Comparison of ENCODE assay signal across 7 cellular contexts in the genomic region with DNA sequence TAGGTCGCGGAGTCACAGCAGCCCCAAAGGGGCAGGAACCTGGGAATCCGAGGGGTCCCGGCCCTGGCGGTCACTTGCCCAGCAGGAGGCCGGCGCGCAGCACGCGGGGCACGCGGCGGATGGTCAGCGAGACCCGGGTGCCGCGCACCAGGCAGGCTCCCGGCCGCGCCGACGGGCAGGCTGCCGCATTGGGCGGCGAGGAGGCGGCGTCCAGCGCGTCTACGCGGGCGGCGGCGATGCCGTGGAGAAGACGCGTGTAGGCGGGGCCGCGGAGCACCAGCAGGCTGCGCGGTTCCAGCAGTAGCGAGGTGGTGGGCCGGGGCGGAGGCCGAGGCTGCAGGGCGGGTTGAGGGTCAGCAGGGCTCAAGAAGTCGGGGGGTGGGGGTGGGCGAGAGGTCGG. TPM values are rescaled to one million over a fixed set of nuclear protein-coding genes. Genes with fewer than 3 reads are reported as not detected.
DNase-seq lines count a peak whose midpoint lies in the region; ATAC-seq and TF ChIP-seq lines count a peak whose summit lies in the region.

No MANE protein-coding gene starts in this region.

- no peaks in the 10 kb centered on the region for H3K36me3 Mint-ChIP-seq in neural crest cell (ENCODE audit: low read depth)

- H3K4me3 Mint-ChIP-seq in neural crest cell, result peak overlapping the region; percentile 69

- peak; percentile 28 for TF ChIP-seq POLR2A in GM18505 (IDR thresholded peaks at IDR 0.05; ENCODE audit: borderline replicate concordance, extremely low read depth, insufficient read depth, insufficient read length)

- peak; percentile 8 for TF ChIP-seq CTCF in foreskin keratinocyte (conservative IDR thresholded peaks at IDR 0.05)
- TF ChIP-seq CTCF in neural crest cell (conservative IDR thresholded peaks at IDR 0.05), result no peak

- no peaks in the 10 kb centered on the region for H3K9me3 Mint-ChIP-seq in neural crest cell

- no peaks in the 10 kb centered on the region for H3K27me3 ChIP-seq in foreskin keratinocyte

- DNase-seq in NCI-H82 treated with DMSO at 0.1 percent for 48 hours (lab: John Stamatoyannopoulos, UW; ENCODE audit: unreplicated experiment), result peak; percentile 4
- DNase-seq in activated effector memory CD4-positive, alpha-beta T cell treated with anti-CD3 and anti-CD28 coated beads, Interleukin-2, amount 50 U/mL, for 16 hours, result peak; percentile 83
- no peak for DNase-seq in foreskin keratinocyte
- peak; percentile 49 for DNase-seq in neural crest cell (ENCODE audit: low read depth, low spot score)
- DNase-seq in NK-92 treated with Interleukin-12 subunit alpha and Interleukin-12 subunit beta, amount 100 ng/mL, for 24 hours (lab: John Stamatoyannopoulos, UW), result no peak

- H3K4me1 ChIP-seq in foreskin keratinocyte, result no peaks in the 10 kb centered on the region

- peak overlapping the region; percentile 45 for H3K27ac Mint-ChIP-seq in neural crest cell (ENCODE audit: unreplicated experiment)

- peaks cover 8% of the 10 kb centered on the region for H3K27me3 Mint-ChIP-seq in neural crest cell (ENCODE audit: low read depth)

- H3K4me1 Mint-ChIP-seq in neural crest cell, result peaks cover 26% of the 10 kb centered on the region

- ATAC-seq in GM18505 (IDR thresholded peaks at IDR 0.05; ENCODE audit: unreplicated experiment), result no peak
- ATAC-seq in foreskin keratinocyte, result peak; percentile 25
- no peak for ATAC-seq in HG02970 (IDR thresholded peaks at IDR 0.05; ENCODE audit: low FRiP score, unreplicated experiment)

- peak overlapping the region; percentile 72 for H3K27ac ChIP-seq in foreskin keratinocyte

RNA-seq across cellular contexts. Expression of a gene that starts 0.6 kb away (rescaled TPM):
- 1.2 TPM in 2 replicates for total RNA-seq in foreskin keratinocyte
- 1.3 and 1.8 TPM in 2 replicates for polyA plus RNA-seq in foreskin keratinocyte
- 0.30 and 0.54 TPM in 2 replicates for total RNA-seq in neural crest cell

RNA-seq across cellular contexts. Expression of a gene that starts 4.8 kb away (rescaled TPM):
- total RNA-seq in foreskin keratinocyte, result 18.5 and 20.2 TPM in 2 replicates
- 31.0 and 31.1 TPM in 2 replicates for polyA plus RNA-seq in foreskin keratinocyte
- total RNA-seq in neural crest cell, result 21.7 and 23.7 TPM in 2 replicates

RNA-seq across cellular contexts. Expression of a gene that starts 14.2 kb away (rescaled TPM):
- 9.2 and 11.5 TPM in 2 replicates for total RNA-seq in foreskin keratinocyte
- 14.0 and 14.9 TPM in 2 replicates for polyA plus RNA-seq in foreskin keratinocyte
- total RNA-seq in neural crest cell, result 16.8 and 17.5 TPM in 2 replicates

RNA-seq across cellular contexts. Expression of a gene that starts 23.5 kb away (rescaled TPM):
- total RNA-seq in foreskin keratinocyte (0.46 and 0.82 TPM in 2 replicates), neural crest cell (33.1 and 37.6 TPM in 2 replicates)
- polyA plus RNA-seq in foreskin keratinocyte, result 0.69 and 1.0 TPM in 2 replicates

RNA-seq across cellular contexts. Expression of a gene that starts 44.9 kb away (rescaled TPM):
- total RNA-seq in foreskin keratinocyte, result 1.1 and 1.5 TPM in 2 replicates
- 2.2 and 2.5 TPM in 2 replicates for polyA plus RNA-seq in foreskin keratinocyte
- 9.4 and 9.8 TPM in 2 replicates for total RNA-seq in neural crest cell

Comparison
In these comparisons a context has a peak if more than half of its experiments do, and no peak if none do; other contexts are left out.
1. DNase-seq: peak in NCI-H82 treated with DMSO at 0.1 percent for 48 hours (single experiment), activated effector memory CD4-positive, alpha-beta T cell treated with anti-CD3 and anti-CD28 coated beads, Interleukin-2, amount 50 U/mL, for 16 hours (single experiment) and neural crest cell (single experiment); none in foreskin keratinocyte (0 of 2) and NK-92 treated with Interleukin-12 subunit alpha and Interleukin-12 subunit beta, amount 100 ng/mL, for 24 hours (single experiment).